Comparison of ENCODE assay signal across 7 cellular contexts in genomic region chr7:139334399-139335150, GRCh38.
"Had no signal": no experiment of that assay in that cellular context is flagged by ENCODE, and none has a peak within 500 bp of the region (broad histone marks: within the 10 kb centered on the region; RNA-seq: fewer than 3 reads in every experiment).

No MANE protein-coding gene starts in this region.

- H3K4me3 ChIP-seq: GM23248 had no signal

- DNase-seq: GM23248, GOT3, H7, HCEC 1CT, IMR-90, KBM-7 had no signal

- H3K27ac ChIP-seq: GM23248 had no signal

- H2AFZ ChIP-seq: GM23248 had no signal

- FAIRE-seq: HTR-8/SVneo had no signal

- H3K9ac ChIP-seq: GM23248 had no signal
